In the genomic region with DNA sequence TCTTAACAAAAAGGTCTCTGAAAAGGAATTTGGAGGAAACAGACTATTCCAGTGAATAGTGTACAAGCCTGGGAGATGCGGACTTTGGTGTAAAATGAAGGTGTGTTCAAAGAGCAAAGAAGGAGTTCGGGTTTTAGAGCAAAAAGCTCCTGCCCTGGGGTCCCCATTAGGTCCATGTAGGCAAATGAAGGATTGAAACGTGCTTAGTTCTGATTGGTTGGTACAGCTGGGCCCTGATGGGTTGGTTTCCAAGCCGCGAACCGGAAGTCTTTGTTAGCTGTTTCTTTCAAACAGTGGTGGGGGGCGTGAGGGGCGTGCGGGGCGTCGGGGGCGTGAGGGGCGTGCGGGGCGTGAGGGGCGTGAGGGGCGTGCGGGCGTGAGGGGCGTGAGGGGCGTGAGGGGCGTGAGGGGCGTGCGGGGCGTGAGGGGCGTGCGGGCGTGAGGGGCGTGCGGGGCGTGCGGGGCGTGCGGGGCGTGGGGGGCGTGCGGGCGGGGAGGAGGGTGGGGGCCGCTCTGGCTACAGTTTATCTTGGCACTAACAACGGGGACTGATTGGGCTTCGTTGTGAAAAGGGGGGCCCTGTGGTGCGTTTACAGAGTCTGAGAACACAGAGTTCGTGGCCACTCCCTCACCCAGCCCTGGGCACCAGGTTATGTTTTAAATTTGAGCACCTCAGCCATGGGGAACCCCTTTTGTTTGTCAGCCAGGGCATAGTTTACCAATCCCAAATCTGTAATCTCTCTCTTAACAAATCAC, we compare ENCODE assay signal across 21 cellular contexts. TPM values are rescaled to one million over a fixed set of nuclear protein-coding genes. Genes with fewer than 3 reads are reported as not detected.
A peak's percentile ranks its signal among the peaks of the same experiment; 100 is the strongest.
DNase-seq lines count a peak whose midpoint lies in the region; ATAC-seq, FAIRE-seq and TF ChIP-seq lines count a peak whose summit lies in the region.
"Had no signal": no experiment of that assay in that cellular context is flagged by ENCODE, and none has a peak within 500 bp of the region (broad histone marks: within the 10 kb centered on the region; RNA-seq: fewer than 3 reads in every experiment).

No MANE protein-coding gene starts in this region.

- no peak overlapping the region for H3K27ac Mint-ChIP-seq in activated CD8-positive, alpha-beta T cell treated with anti-CD3 and anti-CD28 coated beads, Interleukin-2, amount 10 ng/mL, durations not matched to agents 7 days and 5 days
- H3K27ac Mint-ChIP-seq in naive thymus-derived CD4-positive, alpha-beta T cell = peak overlapping the region in 3 of 9 donors; percentile 34 to 55 (median 36)

- intact Hi-C loops in naive thymus-derived CD4-positive, alpha-beta T cell (cut with micrococcal nuclease) = loop anchor here in 1 of 2 donors (10.0 kb wide), 1 partner anchor 160 kb away; no protein-coding TSS in a partner anchor

- TF ChIP-seq POLR2A in A549 (IDR thresholded peaks at IDR 0.05; ENCODE audit: low read length) = no peak

- DNase-seq in A549 (ENCODE audit: low read depth in 1 of 2, low spot score in 1 of 2) (no peak), nucleus accumbens (lab: John Stamatoyannopoulos, UW) (no peak), KBM-7 (no peak), D341Med (ENCODE audit: low spot score) (no peak), NCI-H446 (lab: John Stamatoyannopoulos, UW) (no peak)
- DNase-seq in activated CD8-positive, alpha-beta T cell treated with anti-CD3 and anti-CD28 coated beads, Interleukin-2, amount 10 ng/mL, durations not matched to agents 7 days and 5 days = no peak
- no peak for DNase-seq in naive thymus-derived CD4-positive, alpha-beta T cell
- DNase-seq: amniotic stem cell, heart left ventricle, left ventricle myocardium inferior, NCI-H1436, sigmoid colon had no signal

- H3K4me3 Mint-ChIP-seq in activated CD8-positive, alpha-beta T cell treated with anti-CD3 and anti-CD28 coated beads, Interleukin-2, amount 10 ng/mL, durations not matched to agents 7 days and 5 days = peak overlapping the region; percentile 70
- H3K4me3 Mint-ChIP-seq in naive thymus-derived CD4-positive, alpha-beta T cell = peak overlapping the region in 8 of 10 donors; percentile 37 to 88 (median 78)

- POLR2A ChIA-PET in A549 (lab: Yijun Ruan, JAX) = no interaction called here
- POLR2A ChIA-PET in activated CD8-positive, alpha-beta T cell treated with anti-CD3 and anti-CD28 coated beads, Interleukin-2, amount 10 ng/mL, durations not matched to agents 7 days and 5 days (lab: Charles Lee) = no interaction called here
- POLR2A ChIA-PET in naive thymus-derived CD4-positive, alpha-beta T cell (lab: Charles Lee) = no interaction called here

- WGBS in A549 (ENCODE audit: missing lambda C conversion rate) = 48% methylated on average over 10 of the region's 43 CpGs

- H3K4me1 Mint-ChIP-seq in activated CD8-positive, alpha-beta T cell treated with anti-CD3 and anti-CD28 coated beads, Interleukin-2, amount 10 ng/mL, durations not matched to agents 7 days and 5 days (ENCODE audit: low read depth) = peaks cover 12% of the 10 kb centered on the region
- H3K4me1 Mint-ChIP-seq in naive thymus-derived CD4-positive, alpha-beta T cell = peaks cover 5 to 19% (median 15%) of the 10 kb centered on the region in 7 donors

- H3K9me3 ChIP-seq in A549 (no peaks in the 10 kb centered on the region), ES-I3 (ENCODE audit: control insufficient read depth, insufficient read depth, low read length) (peaks cover 15% of the 10 kb centered on the region)
- H3K9me3 ChIP-seq in naive thymus-derived CD4-positive, alpha-beta T cell (ENCODE audit: control insufficient read depth in 2 of 3, low read length in 3 of 3) = no peaks in the 10 kb centered on the region
- H3K9me3 ChIP-seq: heart left ventricle, mucosa of descending colon, sigmoid colon, tibial artery had no signal

- H3K9me3 Mint-ChIP-seq in activated CD8-positive, alpha-beta T cell treated with anti-CD3 and anti-CD28 coated beads, Interleukin-2, amount 10 ng/mL, durations not matched to agents 7 days and 5 days (ENCODE audit: insufficient read depth) = no peaks in the 10 kb centered on the region
- H3K9me3 Mint-ChIP-seq in naive thymus-derived CD4-positive, alpha-beta T cell = peaks cover 0 to 3% (median 0%) of the 10 kb centered on the region in 11 donors

- H3K9ac ChIP-seq in ES-I3 (ENCODE audit: low read depth, low read length) = peak overlapping the region; percentile 80; the same call in 1 of the 2 replicates

- H3K4me3 ChIP-seq in A549 = no peak overlapping the region
- no peak overlapping the region for H3K4me3 ChIP-seq in naive thymus-derived CD4-positive, alpha-beta T cell (ENCODE audit: low read length)
- H3K4me3 ChIP-seq: mucosa of descending colon had no signal

- H3K36me3 ChIP-seq in ES-I3 (ENCODE audit: insufficient read depth, low read length) = no peaks in the 10 kb centered on the region; the same call in 1 of the 2 replicates
- H3K36me3 ChIP-seq in naive thymus-derived CD4-positive, alpha-beta T cell (ENCODE audit: control insufficient read depth in 2 of 3, insufficient read depth in 3 of 3, low read length in 3 of 3) = no peaks in the 10 kb centered on the region
- H3K36me3 ChIP-seq: cardiac muscle cell, heart left ventricle, left ventricle myocardium inferior, sigmoid colon, tibial artery had no signal

- TF ChIP-seq EP300 in A549 (IDR thresholded peaks at IDR 0.05) = no peak

- in situ Hi-C loops in KBM-7 (cut with MboI; ENCODE audit: low pct_unique_long_range_greater_than_20kb, low sequenced_read_pairs) = no loop called here

- no peaks in the 10 kb centered on the region for H3K36me3 Mint-ChIP-seq in activated CD8-positive, alpha-beta T cell treated with anti-CD3 and anti-CD28 coated beads, Interleukin-2, amount 10 ng/mL, durations not matched to agents 7 days and 5 days (ENCODE audit: low read depth)
- H3K36me3 Mint-ChIP-seq in naive thymus-derived CD4-positive, alpha-beta T cell = no peaks in the 10 kb centered on the region

- peak; percentile 28 to 34; a peak in 3 of 6 replicates for ATAC-seq in A549
- ATAC-seq in activated CD8-positive, alpha-beta T cell treated with anti-CD3 and anti-CD28 coated beads, Interleukin-2, amount 10 ng/mL, durations not matched to agents 7 days and 5 days = no peak
- no peak for ATAC-seq in naive thymus-derived CD4-positive, alpha-beta T cell

- H3K4me1 ChIP-seq in A549 (no peaks in the 10 kb centered on the region), ES-I3 (ENCODE audit: insufficient read depth, low read length) (no peaks in the 10 kb centered on the region)
- peaks cover 0 to 8% of the 10 kb centered on the region in 2 donors for H3K4me1 ChIP-seq in naive thymus-derived CD4-positive, alpha-beta T cell (ENCODE audit: control insufficient read depth in 2 of 2, insufficient read depth in 2 of 2, low read length in 2 of 2)
- H3K4me1 ChIP-seq: heart left ventricle, left ventricle myocardium inferior, sigmoid colon, tibial artery had no signal

- no peak for TF ChIP-seq CTCF in A549 (IDR thresholded peaks at IDR 0.05)

- no peak for TF ChIP-seq RAD21 in A549 (conservative IDR thresholded peaks at IDR 0.05 in 1 of 2, IDR thresholded peaks at IDR 0.05 in 1 of 2)

- peak overlapping the region; percentile 74; the same call in 2 of the 3 replicates for H3K4me2 ChIP-seq in A549

- H3K27me3 Mint-ChIP-seq in activated CD8-positive, alpha-beta T cell treated with anti-CD3 and anti-CD28 coated beads, Interleukin-2, amount 10 ng/mL, durations not matched to agents 7 days and 5 days (ENCODE audit: low read depth) = peaks cover 4% of the 10 kb centered on the region
- peaks cover 0 to 7% (median 4%) of the 10 kb centered on the region in 5 donors for H3K27me3 Mint-ChIP-seq in naive thymus-derived CD4-positive, alpha-beta T cell

- no peak overlapping the region for H3K27ac ChIP-seq in A549
- H3K27ac ChIP-seq in naive thymus-derived CD4-positive, alpha-beta T cell (ENCODE audit: low read depth, low read length) = no peak overlapping the region
- H3K27ac ChIP-seq: heart left ventricle, left ventricle myocardium inferior, tibial artery had no signal

- H3K27me3 ChIP-seq in naive thymus-derived CD4-positive, alpha-beta T cell (ENCODE audit: control insufficient read depth in 2 of 2, insufficient read depth in 2 of 2, low read length in 2 of 2) = no peaks in the 10 kb centered on the region
- H3K27me3 ChIP-seq: cardiac muscle cell had no signal

- CTCF ChIA-PET in A549 (lab: Yijun Ruan, JAX) = interaction anchor here (0.9 to 1.1 kb wide), 2 partner anchors 17 to 133 kb away, joined by 3 read pairs; no protein-coding TSS in a partner anchor
- CTCF ChIA-PET in activated CD8-positive, alpha-beta T cell treated with anti-CD3 and anti-CD28 coated beads, Interleukin-2, amount 10 ng/mL, durations not matched to agents 7 days and 5 days (lab: Charles Lee) = no interaction called here
- CTCF ChIA-PET in naive thymus-derived CD4-positive, alpha-beta T cell (lab: Charles Lee) = interaction anchor here (1.1 kb wide), 1 partner anchor 26 kb away, joined by 3 read pairs; no protein-coding TSS in a partner anchor

- no peak for FAIRE-seq in A549 (lab: Jason Lieb, UNC)
- FAIRE-seq: GM12892 had no signal

TF ChIP-seq in A549, 52 proteins besides CTCF, POLR2A, EP300 and RAD21 (continues in another document):
- no peak for TF ChIP-seq BHLHE40 (IDR thresholded peaks at IDR 0.05; ENCODE audit: low read depth, low read length)

RNA-seq across cellular contexts. Expression of a gene that starts 29.4 kb away (rescaled TPM):
- polyA plus RNA-seq in A549 (2011; rRNA removed) (0.59 and 0.66 TPM in 2 replicates), A549 (2017; fragmentation: RNase III; extraction: RNeasy Plus Mini Kit Qiagen cat#74134 plus additional on column Dnase treatment) (0.96 to 1.1 TPM (median 1.1 TPM) in 3 replicates)
- polyA plus RNA-seq in A549 (2012; cell fraction: cytosol; rRNA removed) = 0.94 and 1.4 TPM in 2 replicates
- polyA plus RNA-seq in A549 (2012; cell fraction: nucleus; rRNA removed) = 1.6 and 1.7 TPM in 2 replicates
- 0.74 and 0.83 TPM in 2 replicates for polyA minus RNA-seq in A549 (2011; rRNA and poly(A)+ RNA removed)
- 1 to 10 TPM; 3.2 to 3.4 TPM for total RNA-seq in activated CD8-positive, alpha-beta T cell treated with anti-CD3 and anti-CD28 coated beads, Interleukin-2, amount 10 ng/mL, durations not matched to agents 7 days and 5 days
- 1 to 10 TPM in 3 of 5 experiments, under 1 TPM in 2; 0.79 to 3.3 (median 1.0) TPM for total RNA-seq in naive thymus-derived CD4-positive, alpha-beta T cell
- under 1 TPM; 0.06 to 0.66 TPM for polyA plus RNA-seq in naive thymus-derived CD4-positive, alpha-beta T cell
- total RNA-seq: M059J had no signal

RNA-seq across cellular contexts. Expression of a gene that starts 55.3 kb away (rescaled TPM):
- polyA plus RNA-seq in A549 (2011; rRNA removed) (not detected in 2 replicates), A549 (2017; fragmentation: RNase III; extraction: RNeasy Plus Mini Kit Qiagen cat#74134 plus additional on column Dnase treatment) (not detected in 3 replicates)
- polyA plus RNA-seq in A549 (2012; cell fraction: cytosol; rRNA removed) = not detected in 2 replicates
- polyA plus RNA-seq in A549 (2012; cell fraction: nucleus; rRNA removed) = not detected in 2 replicates
- polyA minus RNA-seq in A549 (2011; rRNA and poly(A)+ RNA removed) = not detected in 2 replicates
- total RNA-seq in activated CD8-positive, alpha-beta T cell treated with anti-CD3 and anti-CD28 coated beads, Interleukin-2, amount 10 ng/mL, durations not matched to agents 7 days and 5 days = not detected
- total RNA-seq in naive thymus-derived CD4-positive, alpha-beta T cell = not detected
- polyA plus RNA-seq in naive thymus-derived CD4-positive, alpha-beta T cell = not detected
- total RNA-seq: cardiac muscle cell, dermis blood vessel endothelial cell, endothelial cell of umbilical vein, heart left ventricle, left ventricle myocardium inferior, M059J, mucosa of descending colon, osteocyte, sigmoid colon had no signal
- polyA plus RNA-seq: cardiac muscle cell, endothelial cell of umbilical vein, heart left ventricle, sigmoid colon had no signal

Comparison
In these comparisons a context has a peak if more than half of its experiments do, and no peak if none do; other contexts are left out.
1. ATAC-seq: peak in A549 (2 of 2); none in activated CD8-positive, alpha-beta T cell treated with anti-CD3 and anti-CD28 coated beads, Interleukin-2, amount 10 ng/mL, durations not matched to agents 7 days and 5 days (single experiment) and naive thymus-derived CD4-positive, alpha-beta T cell (single experiment).